ENCODE assay signal across 8 cellular contexts in genomic region chr14:104827173-104828055, GRCh38. TPM values are rescaled to one million over a fixed set of nuclear protein-coding genes. Genes with fewer than 3 reads are reported as not detected.
DNase-seq lines count a peak whose midpoint lies in the region; ATAC-seq and TF ChIP-seq lines count a peak whose summit lies in the region.

No MANE protein-coding gene starts in this region.

- H3K79me2 ChIP-seq in SK-N-SH (ENCODE audit: insufficient read depth): no peaks in the 10 kb centered on the region
- H3K79me2 ChIP-seq in smooth muscle cell (ENCODE audit: low read depth): no peaks in the 10 kb centered on the region

- H3K9me3 ChIP-seq in SK-N-SH (no peaks in the 10 kb centered on the region), iPS-15b (ENCODE audit: control insufficient read depth, insufficient read depth, low read length) (no peaks in the 10 kb centered on the region), smooth muscle cell (replicated peaks; ENCODE audit: low read depth) (no peaks in the 10 kb centered on the region)

- peaks cover 12% of the 10 kb centered on the region for H3K27me3 Mint-ChIP-seq in IgD-negative memory B cell

- TF ChIP-seq RAD21 in SK-N-SH (IDR thresholded peaks at IDR 0.05; ENCODE audit: low read length): peak; percentile 24

- peak; percentile 54 for TF ChIP-seq CTCF in SK-N-SH (IDR thresholded peaks at IDR 0.05)
- peak; percentile 48 for TF ChIP-seq CTCF in smooth muscle cell (IDR thresholded peaks at IDR 0.05; ENCODE audit: borderline replicate concordance, insufficient read depth, poor library complexity, severe bottlenecking)

- no peak overlapping the region; the same call in 1 of the 2 replicates for H3K9ac ChIP-seq in SK-N-SH
- H3K9ac ChIP-seq in iPS-15b (ENCODE audit: low read depth, low read length): no peak overlapping the region
- H3K9ac ChIP-seq in smooth muscle cell (ENCODE audit: low read depth): no peak overlapping the region

- POLR2A ChIA-PET in SK-N-SH (lab: Yijun Ruan, JAX): interaction anchor here (2.4 kb wide), 1 partner anchor 75 kb away, joined by 8 read pairs; the partner anchor contains the start of gene SIVA1

- no peak for ATAC-seq in GM18870 (IDR thresholded peaks at IDR 0.05; ENCODE audit: unreplicated experiment)

- H3K36me3 ChIP-seq in SK-N-SH (replicated peaks in 1 of 2; ENCODE audit: control insufficient read depth in 1 of 2, insufficient read depth in 2 of 2, low read length in 1 of 2) (no peaks in the 10 kb centered on the region), iPS-15b (ENCODE audit: control insufficient read depth, insufficient read depth, low read length) (no peaks in the 10 kb centered on the region), smooth muscle cell (ENCODE audit: low read depth) (no peaks in the 10 kb centered on the region)

- peak overlapping the region; percentile 7 to 84 (median 73) for H3K27ac Mint-ChIP-seq in IgD-negative memory B cell

- CTCF ChIA-PET in SK-N-SH (lab: Yijun Ruan, JAX): interaction anchor here (0.6 to 2.8 kb wide), 30 partner anchors 12 to 157 kb away, joined by 3 to 85 read pairs (median 4); partner anchors contain the start of genes AKT1, CEP170B and ZBTB42

- H3K27ac ChIP-seq in SK-N-SH (ENCODE audit: low read depth in 2 of 2, low read length in 1 of 2) (no peak overlapping the region; a peak in 1 of 4 replicates), smooth muscle cell (ENCODE audit: low read depth) (no peak overlapping the region)

- H3K9me3 Mint-ChIP-seq in IgD-negative memory B cell: peaks cover 0 to 4% (median 0%) of the 10 kb centered on the region in 3 donors

- DNase-seq in DMS 273 (lab: John Stamatoyannopoulos, UW; ENCODE audit: unreplicated experiment): peak; percentile 80
- peak; percentile 85 for DNase-seq in SK-N-SH
- peak; percentile 31 for DNase-seq in amniotic epithelial cell (ENCODE audit: low read depth)
- no peak for DNase-seq in smooth muscle cell (lab: John Stamatoyannopoulos, UW; ENCODE audit: unreplicated experiment)
- DNase-seq in amniotic stem cell (lab: John Stamatoyannopoulos, UW): no peak

- no peaks in the 10 kb centered on the region for H3K27me3 ChIP-seq in SK-N-SH (ENCODE audit: insufficient read depth)
- peaks cover 26% of the 10 kb centered on the region for H3K27me3 ChIP-seq in iPS-15b (ENCODE audit: control insufficient read depth, insufficient read depth, low read length)
- H3K27me3 ChIP-seq in smooth muscle cell (ENCODE audit: low read depth): no peaks in the 10 kb centered on the region

- H3K4me3 ChIP-seq in SK-N-SH (ENCODE audit: low read depth in 2 of 2, low read length in 1 of 2): peak overlapping the region; percentile 42 to 60
- H3K4me3 ChIP-seq in iPS-15b (ENCODE audit: low read depth, low read length): peak overlapping the region; percentile 65
- peak overlapping the region; percentile 71 for H3K4me3 ChIP-seq in smooth muscle cell

- H3K4me3 Mint-ChIP-seq in IgD-negative memory B cell: peak overlapping the region; percentile 67 to 86 (median 78)

- H3K36me3 Mint-ChIP-seq in IgD-negative memory B cell: no peaks in the 10 kb centered on the region

- TF ChIP-seq EP300 in SK-N-SH (IDR thresholded peaks at IDR 0.05; ENCODE audit: borderline replicate concordance in 1 of 2, low read depth in 1 of 2, low read length in 1 of 2): no peak

- peaks cover 4% of the 10 kb centered on the region for H3F3A ChIP-seq in SK-N-SH (replicated peaks; ENCODE audit: insufficient read depth)
- H3F3A ChIP-seq in smooth muscle cell (ENCODE audit: low read depth): no peaks in the 10 kb centered on the region

- no peaks in the 10 kb centered on the region for H3K9me2 ChIP-seq in SK-N-SH

- peaks cover 5 to 9% (median 8%) of the 10 kb centered on the region in 3 donors for H3K4me1 Mint-ChIP-seq in IgD-negative memory B cell

- H3K4me2 ChIP-seq in SK-N-SH (peak overlapping the region; percentile 94), smooth muscle cell (peak overlapping the region; percentile 94)

- peak overlapping the region; percentile 66 for H2AFZ ChIP-seq in SK-N-SH (ENCODE audit: low read depth)
- peak overlapping the region; percentile 28 for H2AFZ ChIP-seq in smooth muscle cell (ENCODE audit: low read depth)

- 14% methylated on average over 34 of the region's 39 CpGs for WGBS in SK-N-SH (ENCODE audit: low lambda C conversion rate)
- 6% methylated on average over 27 of the region's 39 CpGs for WGBS in smooth muscle cell (ENCODE audit: low lambda C conversion rate)

- H3K4me1 ChIP-seq in SK-N-SH (ENCODE audit: control insufficient read depth in 1 of 2, insufficient read depth in 2 of 2, low read depth in 1 of 2, low read length in 1 of 2) (peaks cover 0 to 14% of the 10 kb centered on the region in 2 experiments; a peak in 1 of 4 replicates), iPS-15b (ENCODE audit: control insufficient read depth, insufficient read depth, low read length) (no peaks in the 10 kb centered on the region), smooth muscle cell (ENCODE audit: low read depth) (no peaks in the 10 kb centered on the region)

- no peaks in the 10 kb centered on the region for H4K20me1 ChIP-seq in SK-N-SH (ENCODE audit: insufficient read depth)
- no peaks in the 10 kb centered on the region for H4K20me1 ChIP-seq in smooth muscle cell (ENCODE audit: low read depth)

TF ChIP-seq in SK-N-SH, 30 proteins besides CTCF, POLR2A, EP300 and RAD21 (continues in another document):
- TF ChIP-seq, protein P1, sequence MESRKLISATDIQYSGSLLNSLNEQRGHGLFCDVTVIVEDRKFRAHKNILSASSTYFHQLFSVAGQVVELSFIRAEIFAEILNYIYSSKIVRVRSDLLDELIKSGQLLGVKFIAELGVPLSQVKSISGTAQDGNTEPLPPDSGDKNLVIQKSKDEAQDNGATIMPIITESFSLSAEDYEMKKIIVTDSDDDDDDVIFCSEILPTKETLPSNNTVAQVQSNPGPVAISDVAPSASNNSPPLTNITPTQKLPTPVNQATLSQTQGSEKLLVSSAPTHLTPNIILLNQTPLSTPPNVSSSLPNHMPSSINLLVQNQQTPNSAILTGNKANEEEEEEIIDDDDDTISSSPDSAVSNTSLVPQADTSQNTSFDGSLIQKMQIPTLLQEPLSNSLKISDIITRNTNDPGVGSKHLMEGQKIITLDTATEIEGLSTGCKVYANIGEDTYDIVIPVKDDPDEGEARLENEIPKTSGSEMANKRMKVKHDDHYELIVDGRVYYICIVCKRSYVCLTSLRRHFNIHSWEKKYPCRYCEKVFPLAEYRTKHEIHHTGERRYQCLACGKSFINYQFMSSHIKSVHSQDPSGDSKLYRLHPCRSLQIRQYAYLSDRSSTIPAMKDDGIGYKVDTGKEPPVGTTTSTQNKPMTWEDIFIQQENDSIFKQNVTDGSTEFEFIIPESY (IDR thresholded peaks at IDR 0.05; ENCODE audit: borderline replicate concordance, low read depth): no peak
- TF ChIP-seq MEF2A (IDR thresholded peaks at IDR 0.05; ENCODE audit: borderline replicate concordance, low read depth) (no peak), TEAD4 (IDR thresholded peaks at IDR 0.05; ENCODE audit: borderline replicate concordance, insufficient read depth) (no peak), EZH2phosphoT487 (IDR thresholded peaks at IDR 0.05; ENCODE audit: borderline replicate concordance, low read depth) (no peak), RFX5 (IDR thresholded peaks at IDR 0.05; ENCODE audit: low read length) (no peak), NRF1 (IDR thresholded peaks at IDR 0.05; ENCODE audit: low read depth, low read length) (no peak), TAF1 (IDR thresholded peaks at IDR 0.05; ENCODE audit: borderline replicate concordance, low read depth, low read length) (no peak)
- TF ChIP-seq, protein P2, sequence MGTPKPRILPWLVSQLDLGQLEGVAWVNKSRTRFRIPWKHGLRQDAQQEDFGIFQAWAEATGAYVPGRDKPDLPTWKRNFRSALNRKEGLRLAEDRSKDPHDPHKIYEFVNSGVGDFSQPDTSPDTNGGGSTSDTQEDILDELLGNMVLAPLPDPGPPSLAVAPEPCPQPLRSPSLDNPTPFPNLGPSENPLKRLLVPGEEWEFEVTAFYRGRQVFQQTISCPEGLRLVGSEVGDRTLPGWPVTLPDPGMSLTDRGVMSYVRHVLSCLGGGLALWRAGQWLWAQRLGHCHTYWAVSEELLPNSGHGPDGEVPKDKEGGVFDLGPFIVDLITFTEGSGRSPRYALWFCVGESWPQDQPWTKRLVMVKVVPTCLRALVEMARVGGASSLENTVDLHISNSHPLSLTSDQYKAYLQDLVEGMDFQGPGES (IDR thresholded peaks at IDR 0.05; ENCODE audit: low read depth, low read length): no peak

RNA-seq across cellular contexts. Expression of gene ZBTB42, which starts 26.5 kb away (rescaled TPM):
- polyA plus RNA-seq in IgD-negative memory B cell: 1.0 TPM
- polyA plus RNA-seq in SK-N-SH (2012; rRNA removed): 2.9 and 3.1 TPM in 2 replicates
- 1.4 and 2.2 TPM in 2 replicates for polyA plus RNA-seq in SK-N-SH (2012; cell fraction: cytosol; rRNA removed)
- polyA plus RNA-seq in SK-N-SH (2012; cell fraction: nucleus; rRNA removed): 1.7 TPM in 2 replicates
- total RNA-seq in smooth muscle cell: 1.6 and 4.2 TPM in 2 replicates
- polyA plus RNA-seq in smooth muscle cell: 0.72 and 1.1 TPM in 2 replicates

RNA-seq across cellular contexts. Expression of gene AKT1, which starts 31.9 kb away (rescaled TPM):
- polyA plus RNA-seq in IgD-negative memory B cell: 8.2 TPM
- 185 and 198 TPM in 2 replicates for polyA plus RNA-seq in SK-N-SH (2012; rRNA removed)
- polyA plus RNA-seq in SK-N-SH (2012; cell fraction: cytosol; rRNA removed): 99.2 and 137 TPM in 2 replicates
- 365 and 420 TPM in 2 replicates for polyA plus RNA-seq in SK-N-SH (2012; cell fraction: nucleus; rRNA removed)
- 93.7 and 99.9 TPM in 2 replicates for total RNA-seq in smooth muscle cell
- 179 and 189 TPM in 2 replicates for polyA plus RNA-seq in smooth muscle cell

RNA-seq across cellular contexts. Expression of gene CEP170B, which starts 37.7 kb away (rescaled TPM):
- not detected for polyA plus RNA-seq in IgD-negative memory B cell
- 7.7 and 11.0 TPM in 2 replicates for polyA plus RNA-seq in SK-N-SH (2012; rRNA removed)
- polyA plus RNA-seq in SK-N-SH (2012; cell fraction: cytosol; rRNA removed): 3.9 and 5.9 TPM in 2 replicates
- polyA plus RNA-seq in SK-N-SH (2012; cell fraction: nucleus; rRNA removed): 52.8 and 69.2 TPM in 2 replicates
- total RNA-seq in smooth muscle cell: 9.8 and 13.7 TPM in 2 replicates
- 5.9 and 7.9 TPM in 2 replicates for polyA plus RNA-seq in smooth muscle cell

Comparison
In these comparisons a context has a peak if more than half of its experiments do, and no peak if none do; other contexts are left out.
1. DNase-seq: peak in DMS 273 (single experiment), SK-N-SH (single experiment) and amniotic epithelial cell (single experiment); none in smooth muscle cell (single experiment) and amniotic stem cell (single experiment).
2. RNA of gene AKT1, which starts 31.9 kb away (polyA plus RNA-seq): 99.2 to 420 TPM in SK-N-SH and 179 to 189 TPM in smooth muscle cell; 8.2 TPM in IgD-negative memory B cell (single experiment); every median in the first group is over 10 times any median in the second.
3. Peak in every context shown above with its lines, with median percentiles within 50 percentile points of each other: H3K4me3 ChIP-seq.